8 cellular contexts compared by ENCODE assay signal in genomic region chr9:120877276-120878034, GRCh38. TPM values are rescaled to one million over a fixed set of nuclear protein-coding genes. Genes with fewer than 3 reads are reported as not detected.
DNase-seq lines count a peak whose midpoint lies in the region; ATAC-seq and TF ChIP-seq lines count a peak whose summit lies in the region.

No MANE protein-coding gene starts in this region.

- H3K9me3 ChIP-seq in AG04450 (ENCODE audit: control insufficient read depth, insufficient read depth, low read length) (no peaks in the 10 kb centered on the region; the same call in 1 of the 2 replicates), duodenal mucosa (ENCODE audit: control insufficient read depth in 1 of 2, low read length in 2 of 2) (no peaks in the 10 kb centered on the region)

- 3 to 17% methylated on average over 6 to 45 of the region's 63 CpGs for WGBS in lower leg skin, 2 donors

- H3K27ac ChIP-seq in AG04450 (ENCODE audit: low read depth, low read length) (peak overlapping the region; percentile 65), duodenal mucosa (ENCODE audit: low read depth, low read length) (peak overlapping the region; percentile 53)

- CTCF ChIA-PET in AG04450 (lab: Charles Lee) = no interaction called here
- CTCF ChIA-PET in activated CD4-positive, alpha-beta T cell treated with anti-CD3 and anti-CD28 coated beads for 36 hours (lab: Charles Lee) = interaction anchor here (0.6 to 2.0 kb wide), 5 partner anchors 10 to 59 kb away, joined by 3 to 7 read pairs (median 4); no protein-coding TSS in a partner anchor

- H3K4me3 Mint-ChIP-seq in activated CD4-positive, alpha-beta T cell treated with anti-CD3 and anti-CD28 coated beads for 36 hours = peak overlapping the region; percentile 92

- peak overlapping the region; percentile 98 for H3K27ac Mint-ChIP-seq in activated CD4-positive, alpha-beta T cell treated with anti-CD3 and anti-CD28 coated beads for 36 hours

- H3K9me3 Mint-ChIP-seq in activated CD4-positive, alpha-beta T cell treated with anti-CD3 and anti-CD28 coated beads for 36 hours (ENCODE audit: low read depth) = no peaks in the 10 kb centered on the region

- TF ChIP-seq POLR2A in GM18526 (IDR thresholded peaks at IDR 0.05; ENCODE audit: extremely low read depth, insufficient read length) (peak; percentile 63), lower leg skin (IDR thresholded peaks at IDR 0.05) (no peak)

- H3K27me3 Mint-ChIP-seq in activated CD4-positive, alpha-beta T cell treated with anti-CD3 and anti-CD28 coated beads for 36 hours = no peaks in the 10 kb centered on the region

- peak overlapping the region; percentile 59 to 77 for H3K9ac ChIP-seq in duodenal mucosa (ENCODE audit: low read depth in 1 of 2, low read length in 2 of 2)

- DNase-seq in AG04450 (ENCODE audit: low read depth, low spot score) (no peak), NCI-H345 (lab: John Stamatoyannopoulos, UW) (peak; percentile 80), lower leg skin (ENCODE audit: low spot score in 2 of 2) (peak in 1 of 2 donors; percentile 90)
- DNase-seq in activated CD4-positive, alpha-beta T cell treated with anti-CD3 and anti-CD28 coated beads for 36 hours = peak; percentile 87
- DNase-seq in stimulated activated CD8-positive, alpha-beta memory T cell treated with anti-CD3 and anti-CD28 coated beads, Interleukin-15, amount 100 ng/mL, for 48 hours (ENCODE audit: low read depth in 2 of 2) = peak; percentile 68 to 70

- H3K36me3 Mint-ChIP-seq in activated CD4-positive, alpha-beta T cell treated with anti-CD3 and anti-CD28 coated beads for 36 hours (ENCODE audit: low read depth) = peaks cover 48% of the 10 kb centered on the region

- intact Hi-C loops in activated CD4-positive, alpha-beta T cell treated with anti-CD3 and anti-CD28 coated beads for 36 hours (cut with DNase I, micrococcal nuclease) = loop anchor here (1.0 to 10.0 kb wide), 5 partner anchors 15 to 197 kb away; partner anchors contain the start of genes CNTRL (in 2 of the 2), FBXW2 (in 1 of the 2) and TRAF1 (in 1 of the 2)
- intact Hi-C loops in lower leg skin (cut with DNase I; ENCODE audit: low total_unique reads) = no loop called here

- H3K27me3 ChIP-seq in AG04450 (ENCODE audit: control insufficient read depth, insufficient read depth, low read length) = no peaks in the 10 kb centered on the region
- H3K27me3 ChIP-seq in duodenal mucosa (ENCODE audit: control insufficient read depth in 1 of 2, insufficient read depth in 2 of 2, low read length in 2 of 2) = no peaks in the 10 kb centered on the region

- POLR2A ChIA-PET in AG04450 (lab: Yijun Ruan, JAX) = interaction anchor here (1.5 to 1.9 kb wide), 2 partner anchors 9 kb away, joined by 3 to 6 read pairs; no protein-coding TSS in a partner anchor
- POLR2A ChIA-PET in activated CD4-positive, alpha-beta T cell treated with anti-CD3 and anti-CD28 coated beads for 36 hours (lab: Charles Lee) = interaction anchor here (1.0 to 3.8 kb wide), 3 partner anchors 13 to 48 kb away, joined by 4 to 21 read pairs (median 5); no protein-coding TSS in a partner anchor

- H3K4me1 ChIP-seq in duodenal mucosa (ENCODE audit: control insufficient read depth in 1 of 2, insufficient read depth in 2 of 2, low read length in 2 of 2) = peaks cover 26 to 36% of the 10 kb centered on the region in 2 donors

- H3K36me3 ChIP-seq in duodenal mucosa (ENCODE audit: control insufficient read depth in 1 of 2, insufficient read depth in 2 of 2, low read length in 2 of 2) = peaks cover 3 to 14% of the 10 kb centered on the region in 2 donors

- peak; percentile 34 for ATAC-seq in HG03097 (IDR thresholded peaks at IDR 0.05; ENCODE audit: low FRiP score, unreplicated experiment)
- ATAC-seq in activated CD4-positive, alpha-beta T cell treated with anti-CD3 and anti-CD28 coated beads for 36 hours = peak; percentile 27

- peaks cover 78% of the 10 kb centered on the region for H3K4me1 Mint-ChIP-seq in activated CD4-positive, alpha-beta T cell treated with anti-CD3 and anti-CD28 coated beads for 36 hours

- TF ChIP-seq CTCF in AG04450 (IDR thresholded peaks at IDR 0.05; ENCODE audit: low read depth, low read length) (0 out of 2 replicates have a peak, but pooled peaks have one; percentile 17), lower leg skin (IDR thresholded peaks at IDR 0.05) (no peak)

- H3K4me3 ChIP-seq in AG04450 (ENCODE audit: low read depth, low read length) (peak overlapping the region; percentile 76), duodenal mucosa (ENCODE audit: low read depth in 1 of 2, low read length in 2 of 2) (peak overlapping the region; percentile 64 to 91), lower leg skin (ENCODE audit: low read depth, poor library complexity, severe bottlenecking) (peak overlapping the region; percentile 24)

RNA-seq across cellular contexts. Expression of gene PHF19, which starts 0.5 kb away (rescaled TPM):
- polyA plus RNA-seq in AG04450 (2011; rRNA removed) = 20.4 and 30.5 TPM in 2 replicates
- 37.0 and 56.0 TPM in 2 replicates for polyA minus RNA-seq in AG04450 (2011; rRNA and poly(A)+ RNA removed)
- 100 to 1,000 TPM; 168 to 169 TPM for total RNA-seq in activated CD4-positive, alpha-beta T cell treated with anti-CD3 and anti-CD28 coated beads for 36 hours
- total RNA-seq in lower leg skin = 10 to 100 TPM; 11.5 to 22.1 (median 17.8) TPM

RNA-seq across cellular contexts. Expression of gene PSMD5, which starts 34.7 kb away (rescaled TPM):
- 43.2 and 57.6 TPM in 2 replicates for polyA plus RNA-seq in AG04450 (2011; rRNA removed)
- polyA minus RNA-seq in AG04450 (2011; rRNA and poly(A)+ RNA removed) = 18.3 and 28.8 TPM in 2 replicates
- 10 to 100 TPM; 53.5 to 58.3 TPM for total RNA-seq in activated CD4-positive, alpha-beta T cell treated with anti-CD3 and anti-CD28 coated beads for 36 hours
- total RNA-seq in lower leg skin = 10 to 100 TPM; 30.1 to 63.7 (median 33.9) TPM

RNA-seq across cellular contexts. Expression of gene TRAF1, which starts 49.1 kb away (rescaled TPM):
- polyA plus RNA-seq in AG04450 (2011; rRNA removed) = 3.7 and 4.0 TPM in 2 replicates
- polyA minus RNA-seq in AG04450 (2011; rRNA and poly(A)+ RNA removed) = 5.7 and 7.6 TPM in 2 replicates
- total RNA-seq in activated CD4-positive, alpha-beta T cell treated with anti-CD3 and anti-CD28 coated beads for 36 hours = 100 to 1,000 TPM; 103 to 113 TPM
- total RNA-seq in lower leg skin = 1 to 10 TPM; 2.6 to 4.9 (median 4.7) TPM

Comparison
In these comparisons a context has a peak if more than half of its experiments do, and no peak if none do; other contexts are left out.
1. H3K4me3 ChIP-seq: peak in every context shown above with its lines; median percentile 78 in duodenal mucosa; 76 in AG04450; 24 in lower leg skin.
2. RNA of gene PHF19, which starts 0.5 kb away (total RNA-seq): 168 to 169 TPM in activated CD4-positive, alpha-beta T cell treated with anti-CD3 and anti-CD28 coated beads for 36 hours; 11.5 to 22.1 TPM in lower leg skin; every median in the first group is over 4 times any median in the second.
3. RNA of gene TRAF1, which starts 49.1 kb away (total RNA-seq): 103 to 113 TPM in activated CD4-positive, alpha-beta T cell treated with anti-CD3 and anti-CD28 coated beads for 36 hours; 2.6 to 4.9 TPM in lower leg skin; every median in the first group is over 10 times any median in the second.